ENCODE assay signal across 1 cellular context in the genomic region with DNA sequence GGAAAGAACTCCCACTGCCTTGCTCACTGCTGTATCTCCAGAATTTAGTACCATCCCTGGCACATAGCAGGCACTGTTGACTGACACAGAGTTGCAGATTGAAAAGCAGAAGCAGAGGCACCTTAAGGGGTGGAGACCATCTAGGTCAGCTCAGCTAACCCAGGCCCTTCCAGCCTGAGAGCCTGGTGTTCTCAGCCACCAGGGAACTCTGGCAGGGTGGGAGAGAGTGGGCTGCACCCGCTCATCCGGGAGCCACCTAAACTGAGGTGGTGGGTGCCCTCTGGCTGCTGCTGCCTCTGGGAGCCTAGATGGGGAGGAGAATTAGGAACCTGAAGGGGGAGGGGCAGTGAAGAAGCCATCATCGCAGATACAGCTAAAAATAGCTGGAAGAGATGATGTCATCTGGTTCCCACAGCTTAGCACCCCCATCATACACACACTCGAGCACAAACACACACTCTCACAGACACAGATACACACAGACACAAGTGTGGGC.
TF ChIP-seq lines count a peak whose summit lies in the region.

No MANE protein-coding gene starts in this region.

TF ChIP-seq in K562, 482 proteins besides CTCF, POLR2A, EP300 and RAD21 (continued from another document):
- TF ChIP-seq, protein P1, sequence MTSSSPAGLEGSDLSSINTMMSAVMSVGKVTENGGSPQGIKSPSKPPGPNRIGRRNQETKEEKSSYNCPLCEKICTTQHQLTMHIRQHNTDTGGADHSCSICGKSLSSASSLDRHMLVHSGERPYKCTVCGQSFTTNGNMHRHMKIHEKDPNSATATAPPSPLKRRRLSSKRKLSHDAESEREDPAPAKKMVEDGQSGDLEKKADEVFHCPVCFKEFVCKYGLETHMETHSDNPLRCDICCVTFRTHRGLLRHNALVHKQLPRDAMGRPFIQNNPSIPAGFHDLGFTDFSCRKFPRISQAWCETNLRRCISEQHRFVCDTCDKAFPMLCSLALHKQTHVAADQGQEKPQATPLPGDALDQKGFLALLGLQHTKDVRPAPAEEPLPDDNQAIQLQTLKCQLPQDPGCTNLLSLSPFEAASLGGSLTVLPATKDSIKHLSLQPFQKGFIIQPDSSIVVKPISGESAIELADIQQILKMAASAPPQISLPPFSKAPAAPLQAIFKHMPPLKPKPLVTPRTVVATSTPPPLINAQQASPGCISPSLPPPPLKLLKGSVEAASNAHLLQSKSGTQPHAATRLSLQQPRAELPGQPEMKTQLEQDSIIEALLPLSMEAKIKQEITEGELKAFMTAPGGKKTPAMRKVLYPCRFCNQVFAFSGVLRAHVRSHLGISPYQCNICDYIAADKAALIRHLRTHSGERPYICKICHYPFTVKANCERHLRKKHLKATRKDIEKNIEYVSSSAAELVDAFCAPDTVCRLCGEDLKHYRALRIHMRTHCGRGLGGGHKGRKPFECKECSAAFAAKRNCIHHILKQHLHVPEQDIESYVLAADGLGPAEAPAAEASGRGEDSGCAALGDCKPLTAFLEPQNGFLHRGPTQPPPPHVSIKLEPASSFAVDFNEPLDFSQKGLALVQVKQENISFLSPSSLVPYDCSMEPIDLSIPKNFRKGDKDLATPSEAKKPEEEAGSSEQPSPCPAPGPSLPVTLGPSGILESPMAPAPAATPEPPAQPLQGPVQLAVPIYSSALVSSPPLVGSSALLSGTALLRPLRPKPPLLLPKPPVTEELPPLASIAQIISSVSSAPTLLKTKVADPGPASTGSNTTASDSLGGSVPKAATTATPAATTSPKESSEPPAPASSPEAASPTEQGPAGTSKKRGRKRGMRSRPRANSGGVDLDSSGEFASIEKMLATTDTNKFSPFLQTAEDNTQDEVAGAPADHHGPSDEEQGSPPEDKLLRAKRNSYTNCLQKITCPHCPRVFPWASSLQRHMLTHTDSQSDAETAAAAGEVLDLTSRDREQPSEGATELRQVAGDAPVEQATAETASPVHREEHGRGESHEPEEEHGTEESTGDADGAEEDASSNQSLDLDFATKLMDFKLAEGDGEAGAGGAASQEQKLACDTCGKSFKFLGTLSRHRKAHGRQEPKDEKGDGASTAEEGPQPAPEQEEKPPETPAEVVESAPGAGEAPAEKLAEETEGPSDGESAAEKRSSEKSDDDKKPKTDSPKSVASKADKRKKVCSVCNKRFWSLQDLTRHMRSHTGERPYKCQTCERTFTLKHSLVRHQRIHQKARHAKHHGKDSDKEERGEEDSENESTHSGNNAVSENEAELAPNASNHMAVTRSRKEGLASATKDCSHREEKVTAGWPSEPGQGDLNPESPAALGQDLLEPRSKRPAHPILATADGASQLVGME (CRISPR knock-in tag; IDR thresholded peaks at IDR 0.05): 0 out of 2 replicates have a peak, but pooled peaks have one; percentile 35
- TF ChIP-seq ZNF707 (CRISPR knock-in tag; conservative IDR thresholded peaks at IDR 0.05) (no peak), SOX6 (IDR thresholded peaks at IDR 0.05) (peak; percentile 41; the same call in 1 of the 2 replicates), DPF2 (IDR thresholded peaks at IDR 0.05) (0 out of 2 replicates have a peak, but pooled peaks have one; percentile 39), MTA3 (IDR thresholded peaks at IDR 0.05; ENCODE audit: borderline replicate concordance) (peak; percentile 49; the same call in 1 of the 2 replicates), ZNF165 (CRISPR knock-in tag; IDR thresholded peaks at IDR 0.05; ENCODE audit: borderline replicate concordance) (no peak), STAT5B (CRISPR knock-in tag; IDR thresholded peaks at IDR 0.05) (no peak), MTA1 (IDR thresholded peaks at IDR 0.05; ENCODE audit: borderline replicate concordance) (peak; percentile 15; the same call in 1 of the 2 replicates), SMARCA4 (IDR thresholded peaks at IDR 0.05) (peak; percentile 44; the same call in 1 of the 2 replicates), LEF1 (IDR thresholded peaks at IDR 0.05) (no peak), JUND (IDR thresholded peaks at IDR 0.05; ENCODE audit: borderline replicate concordance, low read depth, low read length) (peak; percentile 93), JUND (tag; IDR thresholded peaks at IDR 0.05; ENCODE audit: borderline replicate concordance, low read depth, low read length) (peak; percentile 97), CBFA2T2 (conservative IDR thresholded peaks at IDR 0.05) (no peak), FOXK1 (CRISPR knock-in tag; IDR thresholded peaks at IDR 0.05; ENCODE audit: borderline replicate concordance) (0 out of 2 replicates have a peak, but pooled peaks have one; percentile 24), ZNF444 (CRISPR knock-in tag; IDR thresholded peaks at IDR 0.05) (no peak), ZNF431 (CRISPR knock-in tag; IDR thresholded peaks at IDR 0.05) (peak; percentile 57; the same call in 1 of the 2 replicates), RCOR1 (IDR thresholded peaks at IDR 0.05; ENCODE audit: borderline replicate concordance in 1 of 2, low read depth in 2 of 2, low read length in 2 of 2) (peak in 1 of 2 experiments; percentile 62; a peak in 1 of 4 replicates), RBM25 (IDR thresholded peaks at IDR 0.05; ENCODE audit: low read depth, low read length, severe bottlenecking) (no peak), JUN (IDR thresholded peaks at IDR 0.05; ENCODE audit: borderline replicate concordance, low read depth, low read length) (peak; percentile 80), JUN (CRISPR knock-in tag; IDR thresholded peaks at IDR 0.05; ENCODE audit: borderline replicate concordance) (no peak), MEF2D (tag; conservative IDR thresholded peaks at IDR 0.05; ENCODE audit: low read depth) (peak; percentile 98), TGIF2 (CRISPR knock-in tag; IDR thresholded peaks at IDR 0.05) (no peak), NFXL1 (CRISPR knock-in tag; IDR thresholded peaks at IDR 0.05) (no peak), ZNF695 (CRISPR knock-in tag; IDR thresholded peaks at IDR 0.05) (no peak), SMARCE1 (IDR thresholded peaks at IDR 0.05) (peak; percentile 51; the same call in 1 of the 2 replicates), TRIM24 (IDR thresholded peaks at IDR 0.05) (peak in 1 of 2 experiments; percentile 34; a peak in 1 of 4 replicates), ADNP (tag; IDR thresholded peaks at IDR 0.05) (no peak), SAFB (IDR thresholded peaks at IDR 0.05; ENCODE audit: borderline replicate concordance, low read depth, low read length) (no peak), NEUROD1 (IDR thresholded peaks at IDR 0.05; ENCODE audit: borderline replicate concordance, low read depth, low read length, partially characterized antibody) (peak; percentile 26), HDGF (IDR thresholded peaks at IDR 0.05) (peak; percentile 82; the same call in 1 of the 2 replicates)
- TF ChIP-seq, protein P2, sequence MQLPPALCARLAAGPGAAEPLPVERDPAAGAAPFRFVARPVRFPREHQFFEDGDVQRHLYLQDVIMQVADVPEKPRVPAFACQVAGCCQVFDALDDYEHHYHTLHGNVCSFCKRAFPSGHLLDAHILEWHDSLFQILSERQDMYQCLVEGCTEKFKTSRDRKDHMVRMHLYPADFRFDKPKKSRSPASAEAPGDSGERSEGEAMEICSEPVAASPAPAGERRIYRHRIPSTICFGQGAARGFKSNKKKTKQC (CRISPR knock-in tag; IDR thresholded peaks at IDR 0.05): no peak
- TF ChIP-seq, protein P3, sequence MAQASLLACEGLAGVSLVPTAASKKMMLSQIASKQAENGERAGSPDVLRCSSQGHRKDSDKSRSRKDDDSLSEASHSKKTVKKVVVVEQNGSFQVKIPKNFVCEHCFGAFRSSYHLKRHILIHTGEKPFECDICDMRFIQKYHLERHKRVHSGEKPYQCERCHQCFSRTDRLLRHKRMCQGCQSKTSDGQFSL (CRISPR knock-in tag; IDR thresholded peaks at IDR 0.05): peak; percentile 77; the same call in 1 of the 2 replicates
- TF ChIP-seq, protein P3 (tag; IDR thresholded peaks at IDR 0.05): no peak
- TF ChIP-seq, protein P4, sequence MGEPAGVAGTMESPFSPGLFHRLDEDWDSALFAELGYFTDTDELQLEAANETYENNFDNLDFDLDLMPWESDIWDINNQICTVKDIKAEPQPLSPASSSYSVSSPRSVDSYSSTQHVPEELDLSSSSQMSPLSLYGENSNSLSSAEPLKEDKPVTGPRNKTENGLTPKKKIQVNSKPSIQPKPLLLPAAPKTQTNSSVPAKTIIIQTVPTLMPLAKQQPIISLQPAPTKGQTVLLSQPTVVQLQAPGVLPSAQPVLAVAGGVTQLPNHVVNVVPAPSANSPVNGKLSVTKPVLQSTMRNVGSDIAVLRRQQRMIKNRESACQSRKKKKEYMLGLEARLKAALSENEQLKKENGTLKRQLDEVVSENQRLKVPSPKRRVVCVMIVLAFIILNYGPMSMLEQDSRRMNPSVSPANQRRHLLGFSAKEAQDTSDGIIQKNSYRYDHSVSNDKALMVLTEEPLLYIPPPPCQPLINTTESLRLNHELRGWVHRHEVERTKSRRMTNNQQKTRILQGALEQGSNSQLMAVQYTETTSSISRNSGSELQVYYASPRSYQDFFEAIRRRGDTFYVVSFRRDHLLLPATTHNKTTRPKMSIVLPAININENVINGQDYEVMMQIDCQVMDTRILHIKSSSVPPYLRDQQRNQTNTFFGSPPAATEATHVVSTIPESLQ (CRISPR knock-in tag; IDR thresholded peaks at IDR 0.05): no peak
- TF ChIP-seq, protein P5, sequence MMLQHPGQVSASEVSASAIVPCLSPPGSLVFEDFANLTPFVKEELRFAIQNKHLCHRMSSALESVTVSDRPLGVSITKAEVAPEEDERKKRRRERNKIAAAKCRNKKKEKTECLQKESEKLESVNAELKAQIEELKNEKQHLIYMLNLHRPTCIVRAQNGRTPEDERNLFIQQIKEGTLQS (IDR thresholded peaks at IDR 0.05): peak; percentile 98
- TF ChIP-seq, protein P5 (CRISPR knock-in tag; conservative IDR thresholded peaks at IDR 0.05): peak; percentile 75; the same call in 1 of the 2 replicates
- TF ChIP-seq, protein P6, sequence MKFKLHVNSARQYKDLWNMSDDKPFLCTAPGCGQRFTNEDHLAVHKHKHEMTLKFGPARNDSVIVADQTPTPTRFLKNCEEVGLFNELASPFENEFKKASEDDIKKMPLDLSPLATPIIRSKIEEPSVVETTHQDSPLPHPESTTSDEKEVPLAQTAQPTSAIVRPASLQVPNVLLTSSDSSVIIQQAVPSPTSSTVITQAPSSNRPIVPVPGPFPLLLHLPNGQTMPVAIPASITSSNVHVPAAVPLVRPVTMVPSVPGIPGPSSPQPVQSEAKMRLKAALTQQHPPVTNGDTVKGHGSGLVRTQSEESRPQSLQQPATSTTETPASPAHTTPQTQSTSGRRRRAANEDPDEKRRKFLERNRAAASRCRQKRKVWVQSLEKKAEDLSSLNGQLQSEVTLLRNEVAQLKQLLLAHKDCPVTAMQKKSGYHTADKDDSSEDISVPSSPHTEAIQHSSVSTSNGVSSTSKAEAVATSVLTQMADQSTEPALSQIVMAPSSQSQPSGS (CRISPR knock-in tag; IDR thresholded peaks at IDR 0.05): peak; percentile 77; the same call in 1 of the 2 replicates
- TF ChIP-seq, protein P7, sequence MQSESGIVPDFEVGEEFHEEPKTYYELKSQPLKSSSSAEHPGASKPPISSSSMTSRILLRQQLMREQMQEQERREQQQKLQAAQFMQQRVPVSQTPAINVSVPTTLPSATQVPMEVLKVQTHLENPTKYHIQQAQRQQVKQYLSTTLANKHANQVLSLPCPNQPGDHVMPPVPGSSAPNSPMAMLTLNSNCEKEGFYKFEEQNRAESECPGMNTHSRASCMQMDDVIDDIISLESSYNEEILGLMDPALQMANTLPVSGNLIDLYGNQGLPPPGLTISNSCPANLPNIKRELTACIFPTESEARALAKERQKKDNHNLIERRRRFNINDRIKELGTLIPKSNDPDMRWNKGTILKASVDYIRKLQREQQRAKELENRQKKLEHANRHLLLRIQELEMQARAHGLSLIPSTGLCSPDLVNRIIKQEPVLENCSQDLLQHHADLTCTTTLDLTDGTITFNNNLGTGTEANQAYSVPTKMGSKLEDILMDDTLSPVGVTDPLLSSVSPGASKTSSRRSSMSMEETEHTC (IDR thresholded peaks at IDR 0.05): no peak
- TF ChIP-seq, protein P8, sequence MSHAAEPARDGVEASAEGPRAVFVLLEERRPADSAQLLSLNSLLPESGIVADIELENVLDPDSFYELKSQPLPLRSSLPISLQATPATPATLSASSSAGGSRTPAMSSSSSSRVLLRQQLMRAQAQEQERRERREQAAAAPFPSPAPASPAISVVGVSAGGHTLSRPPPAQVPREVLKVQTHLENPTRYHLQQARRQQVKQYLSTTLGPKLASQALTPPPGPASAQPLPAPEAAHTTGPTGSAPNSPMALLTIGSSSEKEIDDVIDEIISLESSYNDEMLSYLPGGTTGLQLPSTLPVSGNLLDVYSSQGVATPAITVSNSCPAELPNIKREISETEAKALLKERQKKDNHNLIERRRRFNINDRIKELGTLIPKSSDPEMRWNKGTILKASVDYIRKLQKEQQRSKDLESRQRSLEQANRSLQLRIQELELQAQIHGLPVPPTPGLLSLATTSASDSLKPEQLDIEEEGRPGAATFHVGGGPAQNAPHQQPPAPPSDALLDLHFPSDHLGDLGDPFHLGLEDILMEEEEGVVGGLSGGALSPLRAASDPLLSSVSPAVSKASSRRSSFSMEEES (CRISPR knock-in tag; IDR thresholded peaks at IDR 0.05): no peak
- TF ChIP-seq, protein P9, sequence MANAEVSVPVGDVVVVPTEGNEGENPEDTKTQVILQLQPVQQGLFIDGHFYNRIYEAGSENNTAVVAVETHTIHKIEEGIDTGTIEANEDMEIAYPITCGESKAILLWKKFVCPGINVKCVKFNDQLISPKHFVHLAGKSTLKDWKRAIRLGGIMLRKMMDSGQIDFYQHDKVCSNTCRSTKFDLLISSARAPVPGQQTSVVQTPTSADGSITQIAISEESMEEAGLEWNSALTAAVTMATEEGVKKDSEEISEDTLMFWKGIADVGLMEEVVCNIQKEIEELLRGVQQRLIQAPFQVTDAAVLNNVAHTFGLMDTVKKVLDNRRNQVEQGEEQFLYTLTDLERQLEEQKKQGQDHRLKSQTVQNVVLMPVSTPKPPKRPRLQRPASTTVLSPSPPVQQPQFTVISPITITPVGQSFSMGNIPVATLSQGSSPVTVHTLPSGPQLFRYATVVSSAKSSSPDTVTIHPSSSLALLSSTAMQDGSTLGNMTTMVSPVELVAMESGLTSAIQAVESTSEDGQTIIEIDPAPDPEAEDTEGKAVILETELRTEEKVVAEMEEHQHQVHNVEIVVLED (CRISPR knock-in tag; IDR thresholded peaks at IDR 0.05): no peak
